36 cellular contexts compared by ENCODE assay signal in the genomic region with DNA sequence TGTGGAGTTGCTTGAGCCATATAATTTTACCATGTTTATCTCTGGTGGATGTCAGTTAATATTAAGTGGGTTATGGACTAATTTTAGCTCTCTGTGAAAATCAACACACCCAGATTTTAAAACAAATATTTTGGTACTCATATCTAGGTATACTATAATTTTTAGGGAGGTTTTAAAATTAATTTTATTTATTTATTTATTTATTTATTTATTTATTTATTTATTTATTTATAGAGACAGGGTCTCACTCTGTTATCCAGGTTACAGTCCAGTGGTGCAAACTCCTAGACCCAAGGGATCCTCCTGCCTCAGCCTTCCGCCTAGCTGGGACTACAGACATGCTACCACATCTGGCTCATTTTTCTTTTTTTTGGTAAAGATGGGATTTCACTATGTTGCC.
"Had no signal": no experiment of that assay in that cellular context is flagged by ENCODE, and none has a peak within 500 bp of the region (broad histone marks: within the 10 kb centered on the region; RNA-seq: fewer than 3 reads in every experiment).

No MANE protein-coding gene starts in this region.

- H3K4me3 Mint-ChIP-seq: activated naive CD4-positive, alpha-beta T cell treated with anti-CD3 and anti-CD28 coated beads for 36 hours; activated naive CD4-positive, alpha-beta T cell treated with anti-CD3 and anti-CD28 coated beads, Interleukin-2, amount 10 ng/mL, durations not matched to agents 7 days and 5 days; activated naive CD4-positive, alpha-beta T cell treated with anti-CD3 and anti-CD28 coated beads, Interleukin-2, amount 50 U/mL, for 24 hours; activated naive CD8-positive, alpha-beta T cell; activated naive CD8-positive, alpha-beta T cell treated with anti-CD3 and anti-CD28 coated beads for 36 hours; activated naive CD8-positive, alpha-beta T cell treated with anti-CD3 and anti-CD28 coated beads, Interleukin-2, amount 10 ng/mL, durations not matched to agents 7 days and 5 days; activated naive CD8-positive, alpha-beta T cell treated with anti-CD3 and anti-CD28 coated beads, Interleukin-2, amount 50 U/mL, for 24 hours; activated T-cell treated with anti-CD3 and anti-CD28 coated beads, Interleukin-2, amount 50 U/mL, for 24 hours; activated T-cell treated with anti-CD3 and anti-CD28 coated beads, Interleukin-2, amount 50 U/mL, for 4 hours; activated T-cell treated with anti-CD3 and anti-CD28 coated beads, Interleukin-2, amount 50 U/mL, for 72 hours; activated T-helper 1 cell treated with anti-CD3 and anti-CD28 coated beads, Interleukin-12 subunit alpha, Interleukin-12 subunit beta, Interleukin-2, Interleukin-4 antibody, amounts not matched to agents 30 ng/mL and 10 ng/mL and 1 ng/mL, durations not matched to agents 14 hours and 24 hours and 36 hours; activated T-helper 17 cell treated with anti-CD3 and anti-CD28 coated beads, Interleukin-2, amount 50 U/mL, for 72 hours; brain; central memory CD8-positive, alpha-beta T cell had no signal

- DNase-seq: activated effector memory CD4-positive, alpha-beta T cell treated with anti-CD3 and anti-CD28 coated beads, Interleukin-2, amount 50 U/mL, for 16 hours; activated effector memory CD4-positive, alpha-beta T cell treated with Interleukin-2 at 50 U/mL for 16 hours; activated gamma-delta T cell; activated gamma-delta T cell treated with Interleukin-2 at 50 U/mL for 16 hours; activated naive CD4-positive, alpha-beta T cell; activated naive CD4-positive, alpha-beta T cell treated with anti-CD3 and anti-CD28 coated beads for 36 hours; activated naive CD4-positive, alpha-beta T cell treated with anti-CD3 and anti-CD28 coated beads, Interleukin-2, amount 10 ng/mL, durations not matched to agents 7 days and 5 days; activated naive CD4-positive, alpha-beta T cell treated with anti-CD3 and anti-CD28 coated beads, Interleukin-2, amount 50 U/mL, for 16 hours; activated naive CD4-positive, alpha-beta T cell treated with Interleukin-2 at 50 U/mL for 16 hours; activated naive CD8-positive, alpha-beta T cell treated with anti-CD3 and anti-CD28 coated beads for 36 hours; activated naive CD8-positive, alpha-beta T cell treated with anti-CD3 and anti-CD28 coated beads, Interleukin-2, amount 10 ng/mL, durations not matched to agents 7 days and 5 days; activated naive CD8-positive, alpha-beta T cell treated with anti-CD3 and anti-CD28 coated beads, Interleukin-2, amount 50 U/mL, for 24 hours; activated T-cell treated with anti-CD3 and anti-CD28 coated beads, Interleukin-2, amount 50 U/mL, for 24 hours; activated T-cell treated with anti-CD3 and anti-CD28 coated beads, Interleukin-2, amount 50 U/mL, for 4 hours; activated T-cell treated with anti-CD3 and anti-CD28 coated beads, Interleukin-2, amount 50 U/mL, for 48 hours; activated T-cell treated with anti-CD3 and anti-CD28 coated beads, Interleukin-2, amount 50 U/mL, for 72 hours; adrenal gland; amniotic stem cell; aorta; body of pancreas; brain microvascular endothelial cell; central memory CD4-positive, alpha-beta T cell; cerebellar nuclear complex had no signal

- H3K36me3 Mint-ChIP-seq: activated naive CD4-positive, alpha-beta T cell treated with anti-CD3 and anti-CD28 coated beads, Interleukin-2, amount 10 ng/mL, durations not matched to agents 7 days and 5 days; activated naive CD4-positive, alpha-beta T cell treated with anti-CD3 and anti-CD28 coated beads, Interleukin-2, amount 50 U/mL, for 24 hours; activated naive CD4-positive, alpha-beta T cell treated with anti-CD3 and anti-CD28 coated beads, Interleukin-2, amount 50 U/mL, for 72 hours; activated naive CD8-positive, alpha-beta T cell; activated naive CD8-positive, alpha-beta T cell treated with anti-CD3 and anti-CD28 coated beads for 36 hours; activated naive CD8-positive, alpha-beta T cell treated with anti-CD3 and anti-CD28 coated beads, Interleukin-2, amount 10 ng/mL, durations not matched to agents 7 days and 5 days; brain had no signal

- H3K4me1 Mint-ChIP-seq: brain; central memory CD8-positive, alpha-beta T cell had no signal

- H3K27ac ChIP-seq: adrenal gland, ascending aorta, body of pancreas, brain microvascular endothelial cell, breast epithelium had no signal

- H3K27me3 Mint-ChIP-seq: activated naive CD4-positive, alpha-beta T cell treated with anti-CD3 and anti-CD28 coated beads, Interleukin-2, amount 50 U/mL, for 24 hours; activated naive CD8-positive, alpha-beta T cell; activated naive CD8-positive, alpha-beta T cell treated with anti-CD3 and anti-CD28 coated beads for 36 hours; activated naive CD8-positive, alpha-beta T cell treated with anti-CD3 and anti-CD28 coated beads, Interleukin-2, amount 50 U/mL, for 24 hours; activated T-cell treated with anti-CD3 and anti-CD28 coated beads, Interleukin-2, amount 50 U/mL, for 24 hours; activated T-helper 17 cell treated with anti-CD3 and anti-CD28 coated beads, Interleukin-2, amount 50 U/mL, for 72 hours; central memory CD8-positive, alpha-beta T cell had no signal

- H3K4me1 ChIP-seq: adrenal gland, body of pancreas, breast epithelium had no signal

- FAIRE-seq: astrocyte, bronchial epithelial cell had no signal

- H3K4me3 ChIP-seq: adrenal gland, ascending aorta, body of pancreas, breast epithelium, cardiac muscle cell had no signal

- H3K36me3 ChIP-seq: adrenal gland, ascending aorta, brain microvascular endothelial cell, breast epithelium, cardiac muscle cell had no signal

- H3K9me3 ChIP-seq: adrenal gland, ascending aorta, body of pancreas, breast epithelium had no signal

- H3K27ac Mint-ChIP-seq: activated naive CD4-positive, alpha-beta T cell treated with anti-CD3 and anti-CD28 coated beads for 36 hours; activated naive CD4-positive, alpha-beta T cell treated with anti-CD3 and anti-CD28 coated beads, Interleukin-2, amount 10 ng/mL, durations not matched to agents 7 days and 5 days; activated naive CD4-positive, alpha-beta T cell treated with anti-CD3 and anti-CD28 coated beads, Interleukin-2, amount 50 U/mL, for 24 hours; activated naive CD4-positive, alpha-beta T cell treated with anti-CD3 and anti-CD28 coated beads, Interleukin-2, amount 50 U/mL, for 72 hours; activated naive CD8-positive, alpha-beta T cell; activated naive CD8-positive, alpha-beta T cell treated with anti-CD3 and anti-CD28 coated beads for 36 hours; activated naive CD8-positive, alpha-beta T cell treated with anti-CD3 and anti-CD28 coated beads, Interleukin-2, amount 10 ng/mL, durations not matched to agents 7 days and 5 days; activated naive CD8-positive, alpha-beta T cell treated with anti-CD3 and anti-CD28 coated beads, Interleukin-2, amount 50 U/mL, for 24 hours; activated T-cell treated with anti-CD3 and anti-CD28 coated beads, Interleukin-2, amount 50 U/mL, for 24 hours; activated T-cell treated with anti-CD3 and anti-CD28 coated beads, Interleukin-2, amount 50 U/mL, for 72 hours; activated T-helper 1 cell treated with anti-CD3 and anti-CD28 coated beads, Interleukin-12 subunit alpha, Interleukin-12 subunit beta, Interleukin-2, Interleukin-4 antibody, amounts not matched to agents 30 ng/mL and 10 ng/mL and 1 ng/mL, durations not matched to agents 14 hours and 24 hours and 36 hours; activated T-helper 17 cell treated with anti-CD3 and anti-CD28 coated beads, Interleukin-2, amount 50 U/mL, for 72 hours; activated T-helper 2 cell treated with anti-CD3 and anti-CD28 coated beads, Interferon-gamma antibody, Interleukin-2, Interleukin-4, amounts not matched to agents 10 μg/mL and 5 μg/mL and 100 μg/mL, durations not matched to agents 14 hours and 24 hours and 36 hours; brain had no signal

- ATAC-seq: activated naive CD8-positive, alpha-beta T cell treated with anti-CD3 and anti-CD28 coated beads, Interleukin-2, amount 50 U/mL, for 24 hours; activated T-helper 17 cell treated with anti-CD3 and anti-CD28 coated beads, Interleukin-2, amount 50 U/mL, for 72 hours; body of pancreas had no signal
